8 cellular contexts compared by ENCODE assay signal in the genomic region with DNA sequence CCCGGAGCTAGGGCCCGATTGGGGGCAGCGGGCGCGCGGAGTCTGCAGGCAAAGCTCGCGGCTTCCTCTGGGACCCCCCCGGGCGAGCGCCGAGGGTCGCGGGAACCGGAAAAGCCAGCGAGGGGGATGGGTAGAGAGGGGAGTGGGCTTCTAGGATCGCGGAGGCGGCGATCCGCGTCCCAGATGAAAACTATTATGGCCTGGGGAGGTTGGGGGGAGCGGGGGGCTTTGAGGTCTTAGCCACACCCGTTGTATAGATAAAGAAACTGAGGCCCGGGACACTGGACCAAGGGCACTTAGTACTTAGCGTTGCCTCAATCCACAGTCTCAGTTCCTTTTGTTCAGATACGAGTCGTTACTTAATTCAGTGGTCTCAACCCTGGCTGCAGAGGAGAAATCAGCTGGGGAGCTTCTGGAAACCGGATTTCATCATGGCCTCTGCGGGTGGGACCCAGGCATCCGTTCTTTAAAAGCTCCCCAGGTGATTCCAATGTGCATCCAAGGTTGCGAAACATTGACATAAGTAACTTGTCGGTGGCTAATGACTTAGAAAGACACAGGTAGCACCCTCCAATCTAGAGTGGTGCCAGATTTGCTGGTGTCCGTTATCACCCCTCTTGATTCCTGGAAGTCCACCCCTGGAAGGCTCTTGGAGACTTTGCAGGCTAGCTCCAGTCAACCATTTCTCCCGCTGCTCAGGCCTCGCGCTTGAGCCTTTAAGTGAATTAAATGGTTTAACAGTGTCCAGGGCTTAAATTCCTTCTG.
DNase-seq lines count a peak whose midpoint lies in the region; ATAC-seq and TF ChIP-seq lines count a peak whose summit lies in the region.

No MANE protein-coding gene starts in this region.

- peaks cover 11% of the 10 kb centered on the region for H3K36me3 Mint-ChIP-seq in Calu3 (ENCODE audit: insufficient read depth, unreplicated experiment)
- no peaks in the 10 kb centered on the region for H3K36me3 Mint-ChIP-seq in activated T-helper 2 cell treated with anti-CD3 and anti-CD28 coated beads, Interferon-gamma antibody, Interleukin-2, Interleukin-4, amounts not matched to agents 10 μg/mL and 5 μg/mL and 100 μg/mL, durations not matched to agents 14 hours and 24 hours and 36 hours (ENCODE audit: low read depth)

- H3K27me3 ChIP-seq in effector memory CD4-positive, alpha-beta T cell (replicated peaks; ENCODE audit: control insufficient read depth, insufficient read depth, low read length, poor library complexity, severe bottlenecking) = no peaks in the 10 kb centered on the region
- H3K27me3 ChIP-seq in ovary = no peaks in the 10 kb centered on the region

- TF ChIP-seq EP300 in ovary (IDR thresholded peaks at IDR 0.05) = no peak

- H3K4me1 ChIP-seq in effector memory CD4-positive, alpha-beta T cell (ENCODE audit: control insufficient read depth, insufficient read depth, low read length, poor library complexity, severe bottlenecking) = no peaks in the 10 kb centered on the region
- no peaks in the 10 kb centered on the region for H3K4me1 ChIP-seq in ovary (ENCODE audit: insufficient read depth)

- H3K9me3 Mint-ChIP-seq in Calu3 (ENCODE audit: low read depth, unreplicated experiment) = no peaks in the 10 kb centered on the region
- H3K9me3 Mint-ChIP-seq in activated T-helper 2 cell treated with anti-CD3 and anti-CD28 coated beads, Interferon-gamma antibody, Interleukin-2, Interleukin-4, amounts not matched to agents 10 μg/mL and 5 μg/mL and 100 μg/mL, durations not matched to agents 14 hours and 24 hours and 36 hours = no peaks in the 10 kb centered on the region

- ATAC-seq in GM21717 (IDR thresholded peaks at IDR 0.05; ENCODE audit: unreplicated experiment) (no peak), GM21515 (IDR thresholded peaks at IDR 0.05; ENCODE audit: unreplicated experiment) (no peak)

- CTCF ChIA-PET in Calu3 (lab: Charles Lee) = interaction anchor here (0.6 kb wide), 1 partner anchor 805 kb away, joined by 3 read pairs; no protein-coding TSS in a partner anchor

- peak overlapping the region; percentile 80 for H3K4me3 Mint-ChIP-seq in Calu3 (ENCODE audit: low read depth, unreplicated experiment)
- H3K4me3 Mint-ChIP-seq in activated T-helper 2 cell treated with anti-CD3 and anti-CD28 coated beads, Interferon-gamma antibody, Interleukin-2, Interleukin-4, amounts not matched to agents 10 μg/mL and 5 μg/mL and 100 μg/mL, durations not matched to agents 14 hours and 24 hours and 36 hours (ENCODE audit: low read depth) = no peak overlapping the region

- H3K27ac ChIP-seq in effector memory CD4-positive, alpha-beta T cell (ENCODE audit: insufficient read depth, low read length, poor library complexity, severe bottlenecking) = no peak overlapping the region
- H3K27ac ChIP-seq in ovary = no peak overlapping the region

- 9 to 13% (median 10%) methylated on average over 35 to 37 of the region's 37 CpGs for WGBS in ovary, 3 donors

- H3K27me3 Mint-ChIP-seq in Calu3 (ENCODE audit: unreplicated experiment) = peaks cover 7% of the 10 kb centered on the region
- peaks cover 35% of the 10 kb centered on the region for H3K27me3 Mint-ChIP-seq in activated T-helper 2 cell treated with anti-CD3 and anti-CD28 coated beads, Interferon-gamma antibody, Interleukin-2, Interleukin-4, amounts not matched to agents 10 μg/mL and 5 μg/mL and 100 μg/mL, durations not matched to agents 14 hours and 24 hours and 36 hours (ENCODE audit: low read depth)

- no peaks in the 10 kb centered on the region for H3K9me3 ChIP-seq in effector memory CD4-positive, alpha-beta T cell (ENCODE audit: control insufficient read depth, low read length)
- H3K9me3 ChIP-seq in ovary = no peaks in the 10 kb centered on the region

- no peaks in the 10 kb centered on the region for H3K4me1 Mint-ChIP-seq in Calu3 (ENCODE audit: low read depth, unreplicated experiment)
- no peaks in the 10 kb centered on the region for H3K4me1 Mint-ChIP-seq in activated T-helper 2 cell treated with anti-CD3 and anti-CD28 coated beads, Interferon-gamma antibody, Interleukin-2, Interleukin-4, amounts not matched to agents 10 μg/mL and 5 μg/mL and 100 μg/mL, durations not matched to agents 14 hours and 24 hours and 36 hours (ENCODE audit: low read depth)

- peak overlapping the region; percentile 39 for H3K4me3 ChIP-seq in effector memory CD4-positive, alpha-beta T cell (ENCODE audit: insufficient read depth, low read depth, low read length, poor library complexity, severe bottlenecking)
- H3K4me3 ChIP-seq in ovary = peak overlapping the region; percentile 26

- TF ChIP-seq CTCF in Calu3 (IDR thresholded peaks at IDR 0.05; ENCODE audit: unreplicated experiment) (no peak), ovary (IDR thresholded peaks at IDR 0.05) (no peak)

- no peaks in the 10 kb centered on the region for H3K36me3 ChIP-seq in effector memory CD4-positive, alpha-beta T cell (ENCODE audit: control insufficient read depth, insufficient read depth, low read length)
- H3K36me3 ChIP-seq in ovary = no peaks in the 10 kb centered on the region

- DNase-seq in Calu3 (no peak), NCI-H69 (lab: John Stamatoyannopoulos, UW) (peak; percentile 43), ovary (no peak), OCI-M1 (lab: John Stamatoyannopoulos, UW) (no peak)
- no peak for DNase-seq in effector memory CD4-positive, alpha-beta T cell
- no peak for DNase-seq in activated T-helper 2 cell treated with anti-CD3 and anti-CD28 coated beads, Interferon-gamma antibody, Interleukin-2, Interleukin-4, amounts not matched to agents 10 μg/mL and 5 μg/mL and 100 μg/mL, durations not matched to agents 14 hours and 24 hours and 36 hours (ENCODE audit: low spot score)

- intact Hi-C loops in Calu3 (cut with micrococcal nuclease; ENCODE audit: unreplicated experiment) (loop anchor here (10.0 kb wide), 2 partner anchors 86 to 184 kb away; partner anchors contain the start of gene GEMIN8), ovary (cut with DNase I) (no loop called here)
- intact Hi-C loops in activated T-helper 2 cell treated with anti-CD3 and anti-CD28 coated beads, Interferon-gamma antibody, Interleukin-2, Interleukin-4, amounts not matched to agents 10 μg/mL and 5 μg/mL and 100 μg/mL, durations not matched to agents 14 hours and 24 hours and 36 hours (cut with micrococcal nuclease) = no loop called here

- H3K27ac Mint-ChIP-seq in Calu3 (ENCODE audit: unreplicated experiment) = no peak overlapping the region
- H3K27ac Mint-ChIP-seq in activated T-helper 2 cell treated with anti-CD3 and anti-CD28 coated beads, Interferon-gamma antibody, Interleukin-2, Interleukin-4, amounts not matched to agents 10 μg/mL and 5 μg/mL and 100 μg/mL, durations not matched to agents 14 hours and 24 hours and 36 hours = no peak overlapping the region

- no peak for TF ChIP-seq POLR2A in ovary (IDR thresholded peaks at IDR 0.05)

- no TSS peak for BruUV-seq in Calu3 (replicated peaks; lab: Mats Ljungman, UMichigan)
